27 cellular contexts compared by ENCODE assay signal in genomic region chr2:133892352-133892913, GRCh38.
"Had no signal": no experiment of that assay in that cellular context is flagged by ENCODE, and none has a peak within 500 bp of the region (broad histone marks: within the 10 kb centered on the region; RNA-seq: fewer than 3 reads in every experiment).

No MANE protein-coding gene starts in this region.

- H3K27ac Mint-ChIP-seq: activated CD4-positive, alpha-beta T cell treated with anti-CD3 and anti-CD28 coated beads, Interleukin-2, amount 10 ng/mL, durations not matched to agents 7 days and 5 days; activated naive CD8-positive, alpha-beta T cell treated with anti-CD3 and anti-CD28 coated beads for 36 hours had no signal

- H3K4me2 ChIP-seq: KMS-11 had no signal

- DNase-seq: activated CD4-positive, alpha-beta T cell treated with anti-CD3 and anti-CD28 coated beads, Interleukin-2, amount 10 ng/mL, durations not matched to agents 7 days and 5 days; activated CD4-positive, alpha-beta T cell treated with anti-CD3 and anti-CD28 coated beads, Interleukin-2, amount 50 U/mL, for 48 hours; activated CD4-positive, CD25-positive, alpha-beta regulatory T cell; activated CD8-positive, alpha-beta memory T cell treated with anti-CD3 and anti-CD28 coated beads, Interleukin-2, amount 50 U/mL, for 4 hours; activated effector memory CD4-positive, alpha-beta T cell treated with Interleukin-2 at 50 U/mL for 16 hours; activated naive CD4-positive, alpha-beta T cell treated with anti-CD3 and anti-CD28 coated beads, Interleukin-2, amount 50 U/mL, for 16 hours; activated naive CD8-positive, alpha-beta T cell treated with anti-CD3 and anti-CD28 coated beads for 36 hours; activated T-cell treated with anti-CD3 and anti-CD28 coated beads for 4 hours; activated T-cell treated with anti-CD3 and anti-CD28 coated beads, Interleukin-2, amount 50 U/mL, for 4 hours; amniotic stem cell; aorta; brain microvascular endothelial cell; central memory CD4-positive, alpha-beta T cell; NCI-H1092; NCI-H1436 treated with DMSO at 0.1 percent for 48 hours; NCI-H1694 treated with DMSO at 0.1 percent for 48 hours; NCI-H2029; NCI-H345; NCI-H524 treated with DMSO at 0.1 percent for 48 hours; RPMI8226; SW 1271; T-helper 1 cell; T-helper 2 cell; T-helper 9 cell; WERI-Rb-1 had no signal

- H3K9me3 Mint-ChIP-seq: activated CD4-positive, alpha-beta T cell treated with anti-CD3 and anti-CD28 coated beads, Interleukin-2, amount 10 ng/mL, durations not matched to agents 7 days and 5 days had no signal

- H3K27ac ChIP-seq: brain microvascular endothelial cell, KMS-11, WERI-Rb-1 had no signal

- H3K4me1 Mint-ChIP-seq: activated CD4-positive, alpha-beta T cell treated with anti-CD3 and anti-CD28 coated beads, Interleukin-2, amount 10 ng/mL, durations not matched to agents 7 days and 5 days; activated naive CD8-positive, alpha-beta T cell treated with anti-CD3 and anti-CD28 coated beads for 36 hours had no signal

- H3K27me3 ChIP-seq: brain microvascular endothelial cell had no signal

- H3K4me3 Mint-ChIP-seq: activated CD4-positive, alpha-beta T cell treated with anti-CD3 and anti-CD28 coated beads, Interleukin-2, amount 10 ng/mL, durations not matched to agents 7 days and 5 days; activated naive CD8-positive, alpha-beta T cell treated with anti-CD3 and anti-CD28 coated beads for 36 hours; activated T-cell treated with anti-CD3 and anti-CD28 coated beads, Interleukin-2, amount 50 U/mL, for 4 hours had no signal

- H3K36me3 ChIP-seq: brain microvascular endothelial cell, WERI-Rb-1 had no signal

- H3K9ac ChIP-seq: KMS-11 had no signal

- H3K36me3 Mint-ChIP-seq: activated naive CD8-positive, alpha-beta T cell treated with anti-CD3 and anti-CD28 coated beads for 36 hours had no signal

- ATAC-seq: activated T-cell treated with anti-CD3 and anti-CD28 coated beads, Interleukin-2, amount 50 U/mL, for 4 hours; Panc1 had no signal
